In genomic region chr2:158747346-158747745, GRCh38 we compare ENCODE assay signal across 30 cellular contexts. TPM values are rescaled to one million over a fixed set of nuclear protein-coding genes. Genes with fewer than 3 reads are reported as not detected.
DNase-seq lines count a peak whose midpoint lies in the region; ATAC-seq, FAIRE-seq and TF ChIP-seq lines count a peak whose summit lies in the region.
"Had no signal": no experiment of that assay in that cellular context is flagged by ENCODE, and none has a peak within 500 bp of the region (broad histone marks: within the 10 kb centered on the region; RNA-seq: fewer than 3 reads in every experiment).

No MANE protein-coding gene starts in this region.

- ATAC-seq in K562: no peak
- ATAC-seq: GM12878 had no signal

- no peak overlapping the region for H3K9ac ChIP-seq in K562 (ENCODE audit: insufficient read depth in 1 of 2, low read depth in 2 of 2, low read length in 2 of 2)
- H3K9ac ChIP-seq in mammary epithelial cell (ENCODE audit: insufficient read depth, low read length): no peak overlapping the region
- H3K9ac ChIP-seq: BLaER1 had no signal

- H3K9me3 ChIP-seq in HAP-1 (no peaks in the 10 kb centered on the region), HEK293 (ENCODE audit: control insufficient read depth, insufficient read depth, low read depth, low read length) (no peaks in the 10 kb centered on the region), K562 (replicated peaks; ENCODE audit: control insufficient read depth, insufficient read depth, low read depth, low read length) (no peaks in the 10 kb centered on the region), mammary epithelial cell (replicated peaks; ENCODE audit: insufficient read depth, low read length) (no peaks in the 10 kb centered on the region)
- H3K9me3 ChIP-seq: BE2C, BLaER1 had no signal

- no peak for TF ChIP-seq CTCF in HEK293 (tag by site-specific recombination; IDR thresholded peaks at IDR 0.05)
- no peak for TF ChIP-seq CTCF in K562 (IDR thresholded peaks at IDR 0.05 in 2 of 3, conservative IDR thresholded peaks at IDR 0.05 in 1 of 3; ENCODE audit: insufficient read depth in 2 of 3, low read depth in 1 of 3, low read length in 3 of 3)
- TF ChIP-seq CTCF in mammary epithelial cell (conservative IDR thresholded peaks at IDR 0.05 in 1 of 2, IDR thresholded peaks at IDR 0.05 in 1 of 2; ENCODE audit: extremely low read depth in 1 of 2, insufficient read depth in 1 of 2, low read depth in 1 of 2, low read length in 2 of 2): no peak

- H3K4me3 ChIP-seq in HAP-1 (no peak overlapping the region), HEK293 (ENCODE audit: low read depth, low read length) (no peak overlapping the region), K562 (no peak overlapping the region), mammary epithelial cell (replicated peaks in 1 of 3; ENCODE audit: insufficient read depth in 1 of 3, low read depth in 2 of 3, low read length in 3 of 3) (no peak overlapping the region)
- H3K4me3 ChIP-seq: BLaER1, GM12878 had no signal

- TF ChIP-seq EP300 in K562 (IDR thresholded peaks at IDR 0.05; ENCODE audit: low read length): no peak

- peaks cover 2% of the 10 kb centered on the region; the same call in 1 of the 2 replicates for H3K27me3 ChIP-seq in HAP-1 (ENCODE audit: low read depth)
- H3K27me3 ChIP-seq in K562 (ENCODE audit: control insufficient read depth in 2 of 2, insufficient read depth in 2 of 2, low read length in 2 of 2): peaks cover 19 to 34% of the 10 kb centered on the region in 2 experiments
- no peaks in the 10 kb centered on the region for H3K27me3 ChIP-seq in mammary epithelial cell (ENCODE audit: insufficient read depth, low read length)
- H3K27me3 ChIP-seq: BE2C, BLaER1 had no signal

- dilution Hi-C loops in mammary epithelial cell (cut with HindIII; ENCODE audit: low sequenced_read_pairs): loop anchor here (5.0 kb wide), 1 partner anchor 90 kb away; no protein-coding TSS in a partner anchor

- H3K4me2 ChIP-seq in K562 (ENCODE audit: insufficient read depth, low read length) (no peak overlapping the region), mammary epithelial cell (ENCODE audit: insufficient read depth, low read depth, low read length) (no peak overlapping the region)
- H3K4me2 ChIP-seq: BLaER1 had no signal

- H3K36me3 ChIP-seq in HAP-1 (replicated peaks) (no peaks in the 10 kb centered on the region), HEK293 (ENCODE audit: control insufficient read depth in 2 of 2, insufficient read depth in 1 of 2, low read length in 2 of 2) (no peaks in the 10 kb centered on the region), K562 (ENCODE audit: control insufficient read depth, insufficient read depth, low read length) (no peaks in the 10 kb centered on the region), mammary epithelial cell (ENCODE audit: insufficient read depth, low read length) (no peaks in the 10 kb centered on the region)
- H3K36me3 ChIP-seq: BE2C, BLaER1 had no signal

- no peak for FAIRE-seq in K562 (lab: Jason Lieb, UNC)
- FAIRE-seq: A204.1, GM12878, GM12892, GM18507 had no signal

- no peaks in the 10 kb centered on the region for H4K20me1 ChIP-seq in K562 (replicated peaks; ENCODE audit: control insufficient read depth, insufficient read depth, low read length)
- no peaks in the 10 kb centered on the region for H4K20me1 ChIP-seq in mammary epithelial cell (ENCODE audit: insufficient read depth, low read length)
- H4K20me1 ChIP-seq: BLaER1 had no signal

- H3K4me1 ChIP-seq in HAP-1 (peaks cover 22% of the 10 kb centered on the region), HEK293 (ENCODE audit: control insufficient read depth, insufficient read depth, low read length) (no peaks in the 10 kb centered on the region), K562 (replicated peaks in 1 of 2; ENCODE audit: control insufficient read depth in 2 of 2, insufficient read depth in 2 of 2, low read length in 2 of 2) (no peaks in the 10 kb centered on the region; a peak in 2 of 5 replicates), mammary epithelial cell (ENCODE audit: insufficient read depth, low read length) (no peaks in the 10 kb centered on the region)
- H3K4me1 ChIP-seq: BE2C, BLaER1 had no signal

- DNase-seq in NCI-H748 (lab: John Stamatoyannopoulos, UW; ENCODE audit: unreplicated experiment) (peak; percentile 38), NCI-H748 treated with DMSO at 0.1 percent for 48 hours (lab: John Stamatoyannopoulos, UW) (no peak), HAP-1 (ENCODE audit: low spot score in 2 of 2) (peak; percentile 68 to 94), K562 (ENCODE audit: extremely low read depth in 1 of 4, low spot score in 3 of 4) (no peak), mammary epithelial cell (no peak), head of caudate nucleus (no peak)
- DNase-seq: 8988T; ACHN; BE2C; C1 segment of cervical spinal cord; CD4-positive, alpha-beta memory T cell; CD4-positive, CD25-positive, alpha-beta regulatory T cell; CD8-positive, alpha-beta memory T cell; COR-L47; DMS 273 treated with DMSO at 0.1 percent for 48 hours; DMS153; DMS79; DND-41; EL; GDM1 had no signal

- no peak for TF ChIP-seq POLR2A in K562 (conservative IDR thresholded peaks at IDR 0.05)

- 0% methylated on average over 3 of the region's 3 CpGs for WGBS in K562 (ENCODE audit: insufficient coverage, low coverage, missing lambda C conversion rate)
- 61% methylated on average over 3 of the region's 3 CpGs for WGBS in mammary epithelial cell (ENCODE audit: low coverage, missing lambda C conversion rate)

- TF ChIP-seq RAD21 in K562 (CRISPR knock-in tag; conservative IDR thresholded peaks at IDR 0.05 in 1 of 2, IDR thresholded peaks at IDR 0.05 in 1 of 2): no peak

- in situ Hi-C loops in HAP-1 (cut with MboI; ENCODE audit: low sequenced_read_pairs): loop anchor here (5.0 to 25.0 kb wide), 3 partner anchors 293 to 715 kb away; partner anchors contain the start of genes CCDC148 and PKP4
- in situ Hi-C loops in K562 (cut with MboI): loop anchor here (5.0 to 25.0 kb wide), 3 partner anchors 715 to 1260 kb away; no protein-coding TSS in a partner anchor
- in situ Hi-C loops in mammary epithelial cell (cut with MboI; ENCODE audit: low sequenced_read_pairs in 2 of 2): loop anchor here (5.0 to 25.0 kb wide), 6 partner anchors 293 to 960 kb away; partner anchors contain the start of genes CCDC148 (in 1 of the 2) and PKP4 (in 1 of the 2)

- CTCF ChIA-PET in HEK293 (lab: Yijun Ruan, JAX): interaction anchor here (0.5 to 4.7 kb wide), 7 partner anchors 15 to 723 kb away, joined by 3 to 37 read pairs (median 5); no protein-coding TSS in a partner anchor
- CTCF ChIA-PET in K562 (lab: Yijun Ruan, JAX; ENCODE audit: low intra/inter-chr PET ratio): no interaction called here
- CTCF ChIA-PET in mammary epithelial cell (lab: Charles Lee; ENCODE audit: low non-redundant PET): no interaction called here

- H2AFZ ChIP-seq in K562 (ENCODE audit: low read depth, low read length) (no peak overlapping the region), mammary epithelial cell (ENCODE audit: low read depth, low read length) (no peak overlapping the region)

- POLR2A ChIA-PET in HEK293 (lab: Yijun Ruan, JAX): no interaction called here
- POLR2A ChIA-PET in K562 (lab: Yijun Ruan, JAX): no interaction called here

- intact Hi-C loops in K562 (cut with micrococcal nuclease): loop anchor here (5.0 to 10.0 kb wide), 2 partner anchors 290 to 983 kb away; partner anchors contain the start of genes CCDC148 and PKP4
- intact Hi-C loops in mammary epithelial cell (cut with micrococcal nuclease): loop anchor here (5.0 to 10.0 kb wide), 4 partner anchors 60 to 1250 kb away; no protein-coding TSS in a partner anchor
- intact Hi-C loops in head of caudate nucleus (cut with DNase I): loop anchor here (5.0 to 10.0 kb wide), 3 partner anchors 63 to 715 kb away; partner anchors contain the start of genes CCDC148 and PKP4

- H3K27ac ChIP-seq in HEK293 (ENCODE audit: extremely low read depth, low read depth, low read length) (no peak overlapping the region), K562 (ENCODE audit: extremely low read depth, low read depth, low read length) (no peak overlapping the region), mammary epithelial cell (ENCODE audit: insufficient read depth, low read depth, low read length) (no peak overlapping the region)
- H3K27ac ChIP-seq: BLaER1 had no signal

- BruUV-seq in K562 (replicated peaks; lab: Mats Ljungman, UMichigan) (no TSS peak), mammary epithelial cell (replicated peaks; lab: Mats Ljungman, UMichigan) (no TSS peak)

- H3K9me1 ChIP-seq in K562 (ENCODE audit: control insufficient read depth, insufficient read depth, low read length): no peaks in the 10 kb centered on the region

- H3K79me2 ChIP-seq in K562 (ENCODE audit: control insufficient read depth, insufficient read depth, low read length) (no peaks in the 10 kb centered on the region), mammary epithelial cell (ENCODE audit: insufficient read depth, low read length) (no peaks in the 10 kb centered on the region)

TF ChIP-seq in HEK293, 187 proteins besides CTCF, POLR2A, EP300 and RAD21 (continues in another document):
- TF ChIP-seq TRIM28 (IDR thresholded peaks at IDR 0.05; ENCODE audit: borderline replicate concordance, low read length): no peak

TF ChIP-seq in K562, 482 proteins besides CTCF, POLR2A, EP300 and RAD21:
- peak; percentile 94 for TF ChIP-seq ZNF239 (CRISPR knock-in tag; IDR thresholded peaks at IDR 0.05)
- peak; percentile 36 for TF ChIP-seq RBM25 (IDR thresholded peaks at IDR 0.05; ENCODE audit: low read depth, low read length, severe bottlenecking)
- TF ChIP-seq ZNF224 (CRISPR knock-in tag; IDR thresholded peaks at IDR 0.05): no peak

RNA-seq across cellular contexts. Expression of gene DAPL1, which starts 47.8 kb away (rescaled TPM):
- total RNA-seq in K562 (2011; cell fraction: chromatin; rRNA removed; ENCODE audit: low replicate concordance): not detected in 2 replicates
- not detected in 2 replicates for total RNA-seq in K562 (2011; cell fraction: nucleolus; rRNA removed)
- not detected in 2 replicates for total RNA-seq in K562 (2011; cell fraction: nucleoplasm; rRNA removed)
- total RNA-seq in K562 (2014; rRNA removed) (not detected in 2 replicates), K562 (2014; rRNA removed; fragmentation: Illumina TruSeq; extraction: Trizol) (not detected in 2 replicates), K562 (2015; rRNA removed; fragmentation: Illumina TruSeq; extraction: Trizol) (not detected in 2 replicates), K562 (2021) (not detected in 2 replicates), mammary epithelial cell (1 to 10 TPM; 1.2 to 1.6 TPM)
- polyA plus RNA-seq in K562 (2011; rRNA removed) (not detected in 2 replicates), K562 (2014; fragmentation: Illumina TruSeq; extraction: Trizol) (not detected in 2 replicates), K562 (2014; fragmentation: Nextera tagmentation; extraction: Ambion mirVana) (not detected), K562 (2014; rRNA removed) (not detected in 2 replicates), mammary epithelial cell (5.2 TPM)
- not detected in 2 replicates for polyA plus RNA-seq in K562 (2011; cell fraction: cytosol; rRNA removed)
- polyA plus RNA-seq in K562 (2011; cell fraction: nucleus; rRNA removed): not detected in 2 replicates
- polyA plus RNA-seq in K562 (2012): not detected in 2 replicates
- polyA minus RNA-seq in K562 (2011; rRNA and poly(A)+ RNA removed): not detected in 2 replicates
- not detected in 2 replicates for polyA minus RNA-seq in K562 (2011; cell fraction: cytosol; rRNA and poly(A)+ RNA removed)
- polyA minus RNA-seq in K562 (2011; cell fraction: nucleus; rRNA and poly(A)+ RNA removed): not detected in 2 replicates
- polyA minus RNA-seq in mammary epithelial cell: not detected
- total RNA-seq: CD4-positive, alpha-beta memory T cell; CD4-positive, CD25-positive, alpha-beta regulatory T cell; CD8-positive, alpha-beta memory T cell; Daoy; G401; GM12878 had no signal
- polyA plus RNA-seq: AG04450; CD14-positive monocyte; CD4-positive, alpha-beta memory T cell; CD4-positive, CD25-positive, alpha-beta regulatory T cell; CD8-positive, alpha-beta memory T cell; GM12878 had no signal

Comparison
In these comparisons a context has a peak if more than half of its experiments do, and no peak if none do; other contexts are left out.
1. DNase-seq: peak in NCI-H748 (single experiment) and HAP-1 (2 of 2); none in NCI-H748 treated with DMSO at 0.1 percent for 48 hours (single experiment), K562 (0 of 4), mammary epithelial cell (single experiment) and head of caudate nucleus (0 of 42).